In the genomic region with DNA sequence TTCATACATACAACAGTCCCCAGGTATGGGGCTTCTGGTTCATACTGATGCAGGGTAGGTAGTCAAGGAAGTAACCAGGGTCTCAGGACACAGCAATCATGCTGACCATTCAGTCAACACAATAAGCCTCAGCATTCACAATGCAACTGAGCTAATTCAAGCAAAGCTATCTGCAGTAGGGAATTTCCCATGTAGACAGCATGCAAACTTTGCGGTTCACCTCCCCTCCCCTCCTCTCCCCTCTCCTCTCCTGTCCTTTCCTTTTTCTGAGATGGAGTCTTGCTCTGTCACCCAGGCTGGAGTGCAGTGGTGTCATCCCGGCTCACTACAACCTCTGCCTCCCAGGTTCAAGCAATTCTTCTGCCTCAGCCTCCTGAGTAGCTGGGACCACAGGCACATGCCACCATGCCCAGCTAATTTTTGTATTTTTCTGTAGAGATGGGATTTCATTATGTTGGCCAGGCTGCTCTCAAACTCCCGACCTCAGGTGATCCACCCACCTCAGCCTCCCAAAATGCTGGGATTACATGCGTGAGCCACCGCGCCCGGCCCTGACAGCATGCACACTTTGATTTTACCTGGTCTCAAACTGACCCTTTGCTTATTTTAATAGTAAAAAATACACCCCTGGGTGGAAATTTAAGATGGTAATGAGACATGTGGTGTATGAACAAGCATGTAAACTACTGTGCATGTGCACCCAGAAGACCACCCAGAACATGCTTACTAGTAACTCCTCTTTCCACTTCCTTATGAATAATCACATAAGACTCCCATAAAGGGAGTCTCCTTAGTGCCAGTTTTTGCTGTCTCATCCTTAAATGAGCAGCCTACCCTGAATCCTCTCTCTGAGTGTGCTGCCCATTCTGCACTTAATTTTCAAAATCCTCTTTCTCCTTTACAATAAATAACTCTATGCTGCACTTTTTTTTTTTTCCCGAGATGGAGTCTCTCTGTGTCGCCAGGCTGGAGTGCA, we compare ENCODE assay signal across 9 cellular contexts. TPM values are rescaled to one million over a fixed set of nuclear protein-coding genes. Genes with fewer than 3 reads are reported as not detected.
DNase-seq lines count a peak whose midpoint lies in the region; ATAC-seq, FAIRE-seq and TF ChIP-seq lines count a peak whose summit lies in the region.
"Had no signal": no experiment of that assay in that cellular context is flagged by ENCODE, and none has a peak within 500 bp of the region (broad histone marks: within the 10 kb centered on the region; RNA-seq: fewer than 3 reads in every experiment).

No MANE protein-coding gene starts in this region.

- H3K36me3 ChIP-seq in SJSA1, result no peaks in the 10 kb centered on the region
- H3K36me3 ChIP-seq in small intestine (ENCODE audit: control insufficient read depth in 2 of 2, insufficient read depth in 2 of 2, low read length in 2 of 2), result no peaks in the 10 kb centered on the region
- H3K36me3 ChIP-seq in transverse colon, result no peaks in the 10 kb centered on the region
- H3K36me3 ChIP-seq in gastroesophageal sphincter, result no peaks in the 10 kb centered on the region
- H3K36me3 ChIP-seq: pancreas had no signal

- no peak for TF ChIP-seq POLR2A in GM18505 (IDR thresholded peaks at IDR 0.05; ENCODE audit: borderline replicate concordance, extremely low read depth, insufficient read depth, insufficient read length)
- TF ChIP-seq POLR2A in transverse colon (IDR thresholded peaks at IDR 0.05), result no peak
- TF ChIP-seq POLR2A in gastroesophageal sphincter (IDR thresholded peaks at IDR 0.05), result no peak

- no peak for TF ChIP-seq EP300 in transverse colon (IDR thresholded peaks at IDR 0.05; ENCODE audit: low read depth)
- no peak for TF ChIP-seq EP300 in gastroesophageal sphincter (IDR thresholded peaks at IDR 0.05)

- H3K9me3 Mint-ChIP-seq in HFFc6, result no peaks in the 10 kb centered on the region
- no peaks in the 10 kb centered on the region for H3K9me3 Mint-ChIP-seq in memory B cell

- intact Hi-C loops in transverse colon (cut with DNase I; ENCODE audit: low total_unique reads), result no loop called here

- peak; percentile 60 for ATAC-seq in GM18505 (IDR thresholded peaks at IDR 0.05; ENCODE audit: unreplicated experiment)
- peak; percentile 76 for ATAC-seq in memory B cell (ENCODE audit: low read depth)
- no peak for ATAC-seq in gastroesophageal sphincter

- H3K27ac ChIP-seq in SJSA1, result peak overlapping the region; percentile 96
- H3K27ac ChIP-seq in small intestine (ENCODE audit: low read depth in 1 of 2, low read length in 1 of 2), result peak overlapping the region in 1 of 2 donors; percentile 1
- H3K27ac ChIP-seq in transverse colon, result peak overlapping the region in 2 of 4 donors; percentile 3 to 23
- H3K27ac ChIP-seq in gastroesophageal sphincter, result no peak overlapping the region

- WGBS in small intestine, 3 donors, result 82 to 88% (median 83%) methylated on average over 9 of the region's 9 CpGs
- 78% methylated on average over 8 to 9 of the region's 9 CpGs for WGBS in transverse colon (ENCODE audit: low coverage in 1 of 2), 2 donors
- WGBS in gastroesophageal sphincter (ENCODE audit: low coverage in 1 of 2), 2 donors, result 74 to 85% methylated on average over 4 to 9 of the region's 9 CpGs

- H3K4me3 ChIP-seq in SJSA1, result no peak overlapping the region
- H3K4me3 ChIP-seq in small intestine (ENCODE audit: low read depth in 1 of 2, low read length in 2 of 2), result no peak overlapping the region
- no peak overlapping the region for H3K4me3 ChIP-seq in transverse colon
- H3K4me3 ChIP-seq in gastroesophageal sphincter, result no peak overlapping the region
- H3K4me3 ChIP-seq: pancreas had no signal

- H3K27ac Mint-ChIP-seq in HFFc6 (peak overlapping the region; percentile 73), memory B cell (peak overlapping the region; percentile 95)

- H3K4me1 ChIP-seq in SJSA1 (replicated peaks) (peaks cover 42% of the 10 kb centered on the region), small intestine (ENCODE audit: control insufficient read depth in 2 of 2, insufficient read depth in 1 of 2, low read depth in 1 of 2, low read length in 1 of 2) (no peaks in the 10 kb centered on the region), transverse colon (peaks cover 0 to 3% (median 0%) of the 10 kb centered on the region in 4 donors), gastroesophageal sphincter (peaks cover 0 to 8% (median 3%) of the 10 kb centered on the region in 3 donors)
- H3K4me1 ChIP-seq: pancreas had no signal

- DNase-seq in HFFc6 (no peak), SJSA1 (ENCODE audit: low read depth in 1 of 2, low spot score in 2 of 2) (peak; percentile 78 to 83), memory B cell (ENCODE audit: low spot score in 2 of 2) (peak in 1 of 2 donors; percentile 56), small intestine (no peak), transverse colon (no peak)
- DNase-seq: NCI-H2081 treated with DMSO at 0.1 percent for 48 hours, pancreas had no signal

- H3K27me3 ChIP-seq in SJSA1 (replicated peaks) (no peaks in the 10 kb centered on the region), small intestine (ENCODE audit: control insufficient read depth in 2 of 2, insufficient read depth in 2 of 2, low read length in 2 of 2) (no peaks in the 10 kb centered on the region), transverse colon (no peaks in the 10 kb centered on the region), gastroesophageal sphincter (no peaks in the 10 kb centered on the region)
- H3K27me3 ChIP-seq: pancreas had no signal

- H3K27me3 Mint-ChIP-seq in HFFc6 (ENCODE audit: insufficient read depth) (peaks cover 17% of the 10 kb centered on the region; the same call in 1 of the 2 replicates), memory B cell (no peaks in the 10 kb centered on the region)

- no peak for FAIRE-seq in small intestine (lab: Jason Lieb, UNC)
- FAIRE-seq: pancreas had no signal

- in situ Hi-C loops in transverse colon (cut with MboI; ENCODE audit: low pct_ligation_motif_present in 1 of 4, low pct_unique_long_range_greater_than_20kb in 1 of 4, low sequenced_read_pairs in 3 of 4), result no loop called here

- H3K36me3 Mint-ChIP-seq in HFFc6 (ENCODE audit: low read depth), result no peaks in the 10 kb centered on the region
- no peaks in the 10 kb centered on the region for H3K36me3 Mint-ChIP-seq in memory B cell

- H3K4me3 Mint-ChIP-seq in HFFc6, result no peak overlapping the region
- H3K4me3 Mint-ChIP-seq in memory B cell, result peak overlapping the region; percentile 78

- no peaks in the 10 kb centered on the region for H3K9me3 ChIP-seq in SJSA1 (replicated peaks)
- no peaks in the 10 kb centered on the region for H3K9me3 ChIP-seq in small intestine (ENCODE audit: control insufficient read depth, low read depth)
- no peaks in the 10 kb centered on the region for H3K9me3 ChIP-seq in transverse colon
- H3K9me3 ChIP-seq in gastroesophageal sphincter, result no peaks in the 10 kb centered on the region
- H3K9me3 ChIP-seq: pancreas had no signal

- no peak for TF ChIP-seq CTCF in HFFc6 (IDR thresholded peaks at IDR 0.05)
- no peak for TF ChIP-seq CTCF in transverse colon (IDR thresholded peaks at IDR 0.05)
- TF ChIP-seq CTCF in gastroesophageal sphincter (IDR thresholded peaks at IDR 0.05), result no peak

- H3K4me1 Mint-ChIP-seq in HFFc6 (ENCODE audit: low read depth) (peaks cover 25% of the 10 kb centered on the region), memory B cell (peaks cover 35% of the 10 kb centered on the region)

RNA-seq across cellular contexts. Expression of a gene that starts 9.3 kb away (rescaled TPM):
- total RNA-seq in HFFc6 (2021; fragmentation: NEBNext Ultra II Directional; extraction: Animal tissue kit (Norgen Biotek cat#: 25700)), result 10 to 100 TPM; 10.4 to 12.1 (median 11.8) TPM
- 14.6 and 19.0 TPM in 2 replicates for total RNA-seq in SJSA1 (2014; rRNA removed; shearing (Covaris generic))
- polyA plus RNA-seq in small intestine, result 10 to 100 TPM; 12.3 to 20.5 (median 16.3) TPM
- total RNA-seq in transverse colon (10 to 100 TPM in 3 of 4 donors, 1 to 10 TPM in 1; 9.0 to 34.1 (median 25.0) TPM), gastroesophageal sphincter (10 to 100 TPM; 18.2 to 22.3 (median 20.3) TPM)

RNA-seq across cellular contexts. Expression of a gene that starts 39.8 kb away (rescaled TPM):
- total RNA-seq in HFFc6 (2021; fragmentation: NEBNext Ultra II Directional; extraction: Animal tissue kit (Norgen Biotek cat#: 25700)), result under 1 TPM; 0.12 to 0.61 (median 0.37) TPM
- total RNA-seq in SJSA1 (2014; rRNA removed; shearing (Covaris generic)), result 0.13 and 1.3 TPM in 2 replicates
- polyA plus RNA-seq in small intestine, result 1 to 10 TPM in 2 of 3 donors, under 1 TPM in 1; 0.89 to 6.1 (median 3.2) TPM
- 10 to 100 TPM in 2 of 4 donors, 1 to 10 TPM in 1, not detected in 1; 8.6 to 12.3 (median 11.9) TPM for total RNA-seq in transverse colon
- 10 to 100 TPM; 10.6 to 20.9 (median 12.6) TPM for total RNA-seq in gastroesophageal sphincter

RNA-seq across cellular contexts. Expression of a gene that starts 55.5 kb away (rescaled TPM):
- total RNA-seq in HFFc6 (2021; fragmentation: NEBNext Ultra II Directional; extraction: Animal tissue kit (Norgen Biotek cat#: 25700)), result 10 to 100 TPM; 12.7 to 14.5 (median 13.5) TPM
- total RNA-seq in SJSA1 (2014; rRNA removed; shearing (Covaris generic)), result 11.7 and 14.1 TPM in 2 replicates
- 10 to 100 TPM; 11.2 to 12.9 (median 12.7) TPM for polyA plus RNA-seq in small intestine
- total RNA-seq in transverse colon (10 to 100 TPM in 2 of 4 donors, 1 to 10 TPM in 2; 1.8 to 15.0 (median 8.9) TPM), gastroesophageal sphincter (10 to 100 TPM in 1 of 4 donors, 1 to 10 TPM in 3; 4.8 to 14.9 (median 7.5) TPM)

Comparison
In these comparisons a context has a peak if more than half of its experiments do, and no peak if none do; other contexts are left out.
1. DNase-seq: peak in SJSA1 (2 of 2); none in HFFc6 (single experiment), small intestine (single experiment) and transverse colon (single experiment).